In the genomic region with DNA sequence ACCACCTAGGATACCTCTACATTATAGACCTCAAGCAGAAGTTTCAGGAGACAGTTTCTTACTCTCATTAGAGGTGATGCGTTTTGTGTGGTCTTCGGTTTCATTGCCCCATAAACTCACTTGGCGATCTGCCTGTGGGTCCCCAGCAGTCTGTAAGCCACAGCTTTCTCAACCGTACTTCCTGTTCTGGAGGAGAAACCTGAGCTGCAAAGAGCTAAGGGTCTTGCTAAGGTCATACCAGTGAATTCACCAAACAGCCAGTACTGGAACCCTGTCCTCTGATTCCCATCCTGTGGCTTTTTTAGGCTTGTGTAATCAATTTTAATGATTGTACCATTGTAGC, we compare ENCODE assay signal across 11 cellular contexts.
DNase-seq lines count a peak whose midpoint lies in the region; ATAC-seq and TF ChIP-seq lines count a peak whose summit lies in the region.
"Had no signal": no experiment of that assay in that cellular context is flagged by ENCODE, and none has a peak within 500 bp of the region (broad histone marks: within the 10 kb centered on the region; RNA-seq: fewer than 3 reads in every experiment).

No MANE protein-coding gene starts in this region.

- WGBS in ectodermal cell, 2 experiments: 84 to 85% methylated on average over 4 of the region's 4 CpGs

- no peaks in the 10 kb centered on the region for H3K36me3 ChIP-seq in ectodermal cell (ENCODE audit: control insufficient read depth, insufficient read depth, low read length)
- H3K36me3 ChIP-seq: ascending aorta, vagina had no signal

- H3K27me3 ChIP-seq in ectodermal cell (ENCODE audit: control insufficient read depth, insufficient read depth, low read length, poor library complexity, severe bottlenecking): no peaks in the 10 kb centered on the region
- H3K27me3 ChIP-seq: ascending aorta, vagina had no signal

- no peak overlapping the region for H3K4me3 ChIP-seq in AG09309 (ENCODE audit: control insufficient read depth, low read depth, low read length)
- H3K4me3 ChIP-seq in ectodermal cell (ENCODE audit: insufficient read depth, low read depth, low read length): no peak overlapping the region
- H3K4me3 ChIP-seq: ascending aorta, vagina had no signal

- H3K4me1 ChIP-seq in ectodermal cell (ENCODE audit: control insufficient read depth, insufficient read depth, low read length): peaks cover 10% of the 10 kb centered on the region
- H3K4me1 ChIP-seq: ascending aorta, vagina had no signal

- H3K9me3 ChIP-seq in ectodermal cell (ENCODE audit: control insufficient read depth, low read length): no peaks in the 10 kb centered on the region
- H3K9me3 ChIP-seq: ascending aorta, vagina had no signal

- peak; percentile 46 for DNase-seq in AG09309 (ENCODE audit: low read depth)
- DNase-seq in NCI-H2171 treated with DMSO at 0.1 percent for 48 hours (lab: John Stamatoyannopoulos, UW): peak; percentile 78
- DNase-seq in NCI-H345 (lab: John Stamatoyannopoulos, UW): no peak
- no peak for DNase-seq in stimulated activated CD4-positive, alpha-beta T cell treated with anti-CD3 and anti-CD28 coated beads, Interleukin-4, amount 100 ng/mL, for 1 hour
- DNase-seq in CD1c-positive myeloid dendritic cell (ENCODE audit: extremely low spot score): no peak
- DNase-seq in kidney glomerular epithelial cell (lab: John Stamatoyannopoulos, UW): no peak
- DNase-seq: NCI-H2227 treated with DMSO at 0.1 percent for 48 hours had no signal

- peak overlapping the region; percentile 23 for H3K27ac ChIP-seq in ectodermal cell (ENCODE audit: insufficient read depth, low read depth, low read length, poor library complexity, severe bottlenecking)
- H3K27ac ChIP-seq: ascending aorta, vagina had no signal

- peak; percentile 65 for ATAC-seq in GM21367 (IDR thresholded peaks at IDR 0.05; ENCODE audit: unreplicated experiment)

- no peak for TF ChIP-seq CTCF in AG09309 (IDR thresholded peaks at IDR 0.05; ENCODE audit: control insufficient read depth, insufficient read depth, low read depth, low read length, missing control alignments)

Comparison
In these comparisons a context has a peak if more than half of its experiments do, and no peak if none do; other contexts are left out.
1. DNase-seq: peak in AG09309 (single experiment) and NCI-H2171 treated with DMSO at 0.1 percent for 48 hours (single experiment); none in NCI-H345 (single experiment), stimulated activated CD4-positive, alpha-beta T cell treated with anti-CD3 and anti-CD28 coated beads, Interleukin-4, amount 100 ng/mL, for 1 hour (single experiment), CD1c-positive myeloid dendritic cell (single experiment) and kidney glomerular epithelial cell (single experiment).